ENCODE assay signal across 14 cellular contexts in the genomic region with DNA sequence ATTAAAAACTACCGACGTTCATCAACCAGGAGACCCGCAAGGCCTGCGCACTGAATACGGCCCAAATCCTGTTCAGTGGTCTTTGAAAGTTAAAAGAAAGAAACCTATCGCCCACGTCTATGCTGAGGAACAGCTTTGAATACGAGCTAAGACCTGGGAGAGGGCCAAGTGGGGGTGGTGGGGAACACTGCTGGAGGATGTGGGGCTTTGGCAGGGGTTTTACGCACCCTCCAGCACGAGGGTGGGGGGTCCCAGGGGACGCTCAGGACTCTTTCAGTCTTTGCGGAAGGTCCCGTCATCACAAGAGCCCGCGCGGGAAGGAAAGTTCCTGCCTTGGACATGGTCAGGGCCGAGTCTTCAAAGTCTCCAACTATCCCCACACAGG. TPM values are rescaled to one million over a fixed set of nuclear protein-coding genes. Genes with fewer than 3 reads are reported as not detected.
A peak's percentile ranks its signal among the peaks of the same experiment; 100 is the strongest.
DNase-seq lines count a peak whose midpoint lies in the region; ATAC-seq and TF ChIP-seq lines count a peak whose summit lies in the region.
"Had no signal": no experiment of that assay in that cellular context is flagged by ENCODE, and none has a peak within 500 bp of the region (broad histone marks: within the 10 kb centered on the region; RNA-seq: fewer than 3 reads in every experiment).

No MANE protein-coding gene starts in this region.

- intact Hi-C loops in CD14-positive monocyte (cut with micrococcal nuclease) = loop anchor here in 1 of 2 donors (10.0 kb wide), 1 partner anchor 340 kb away; no protein-coding TSS in a partner anchor

- H3K4me1 Mint-ChIP-seq in CD14-positive monocyte (peaks cover 45% of the 10 kb centered on the region), endothelial cell (ENCODE audit: unreplicated experiment) (peaks cover 6% of the 10 kb centered on the region)
- peaks cover 20% of the 10 kb centered on the region for H3K4me1 Mint-ChIP-seq in stimulated activated effector memory CD8-positive, alpha-beta T cell treated with anti-CD3 and anti-CD28 coated beads, Interleukin-12 subunit alpha, Interleukin-12 subunit beta, amount 100 ng/mL, for 72 hours

- ATAC-seq in GM19397 (IDR thresholded peaks at IDR 0.05; ENCODE audit: unreplicated experiment) (peak; percentile 37), HG03025 (IDR thresholded peaks at IDR 0.05; ENCODE audit: low FRiP score, unreplicated experiment) (peak; percentile 13)
- ATAC-seq in stimulated activated effector memory CD8-positive, alpha-beta T cell treated with anti-CD3 and anti-CD28 coated beads, Interleukin-12 subunit alpha, Interleukin-12 subunit beta, amount 100 ng/mL, for 72 hours = no peak
- ATAC-seq: A549; activated T-helper 17 cell treated with anti-CD3 and anti-CD28 coated beads, Interleukin-2, amount 50 U/mL, for 72 hours had no signal

- no peaks in the 10 kb centered on the region; the same call in 1 of the 2 replicates for H3K27me3 ChIP-seq in MG63

- H3K9me3 Mint-ChIP-seq in CD14-positive monocyte (peaks cover 0 to 36% (median 22%) of the 10 kb centered on the region in 7 donors), endothelial cell (ENCODE audit: unreplicated experiment) (no peaks in the 10 kb centered on the region)
- H3K9me3 Mint-ChIP-seq in stimulated activated effector memory CD8-positive, alpha-beta T cell treated with anti-CD3 and anti-CD28 coated beads, Interleukin-12 subunit alpha, Interleukin-12 subunit beta, amount 100 ng/mL, for 72 hours = no peaks in the 10 kb centered on the region

- H3K4me3 Mint-ChIP-seq in CD14-positive monocyte (peak overlapping the region; percentile 62 to 88), endothelial cell (ENCODE audit: unreplicated experiment) (peak overlapping the region; percentile 37)
- no peak overlapping the region for H3K4me3 Mint-ChIP-seq in stimulated activated effector memory CD8-positive, alpha-beta T cell treated with anti-CD3 and anti-CD28 coated beads, Interleukin-12 subunit alpha, Interleukin-12 subunit beta, amount 100 ng/mL, for 72 hours
- H3K4me3 Mint-ChIP-seq: activated T-helper 17 cell treated with anti-CD3 and anti-CD28 coated beads, Interleukin-2, amount 50 U/mL, for 72 hours had no signal

- H3K27me3 Mint-ChIP-seq in CD14-positive monocyte (ENCODE audit: low read depth in 3 of 3) (peaks cover 84 to 92% (median 85%) of the 10 kb centered on the region in 3 donors), endothelial cell (ENCODE audit: unreplicated experiment) (peaks cover 9% of the 10 kb centered on the region)

- DNase-seq in CD14-positive monocyte (ENCODE audit: low spot score) = no peak
- no peak for DNase-seq in endothelial cell (ENCODE audit: low spot score)
- DNase-seq in stimulated activated effector memory CD8-positive, alpha-beta T cell treated with anti-CD3 and anti-CD28 coated beads, Interleukin-12 subunit alpha, Interleukin-12 subunit beta, amount 100 ng/mL, for 72 hours (ENCODE audit: low spot score in 2 of 2) = no peak
- no peak for DNase-seq in NCI-H446 treated with DMSO at 0.1 percent for 48 hours (lab: John Stamatoyannopoulos, UW)
- DNase-seq in MG63 = no peak
- DNase-seq in islet precursor cell = no peak
- DNase-seq: caudate nucleus, NCI-H2081, WERI-Rb-1 had no signal

- H3K27ac Mint-ChIP-seq in CD14-positive monocyte (no peak overlapping the region), endothelial cell (ENCODE audit: unreplicated experiment) (no peak overlapping the region)
- H3K27ac Mint-ChIP-seq in stimulated activated effector memory CD8-positive, alpha-beta T cell treated with anti-CD3 and anti-CD28 coated beads, Interleukin-12 subunit alpha, Interleukin-12 subunit beta, amount 100 ng/mL, for 72 hours = no peak overlapping the region
- H3K27ac Mint-ChIP-seq: activated T-helper 17 cell treated with anti-CD3 and anti-CD28 coated beads, Interleukin-2, amount 50 U/mL, for 72 hours had no signal

- peaks cover 26% of the 10 kb centered on the region for H3K36me3 ChIP-seq in MG63

- H3K9me3 ChIP-seq in MG63 = no peaks in the 10 kb centered on the region
- H3K9me3 ChIP-seq: A549 had no signal

- H3K4me3 ChIP-seq in MG63 = no peak overlapping the region
- H3K4me3 ChIP-seq: A549 had no signal

- H3K36me3 Mint-ChIP-seq in CD14-positive monocyte = peaks cover 0 to 15% of the 10 kb centered on the region in 2 donors
- no peaks in the 10 kb centered on the region for H3K36me3 Mint-ChIP-seq in endothelial cell (ENCODE audit: low read depth, unreplicated experiment)
- peaks cover 9% of the 10 kb centered on the region for H3K36me3 Mint-ChIP-seq in stimulated activated effector memory CD8-positive, alpha-beta T cell treated with anti-CD3 and anti-CD28 coated beads, Interleukin-12 subunit alpha, Interleukin-12 subunit beta, amount 100 ng/mL, for 72 hours

- TF ChIP-seq CTCF in CD14-positive monocyte (IDR thresholded peaks at IDR 0.05) (no peak), endothelial cell (IDR thresholded peaks at IDR 0.05; ENCODE audit: unreplicated experiment) (no peak)

RNA-seq across cellular contexts. Expression of a gene that starts 11.3 kb away (rescaled TPM):
- not detected for polyA plus RNA-seq in CD14-positive monocyte
- 0.54 TPM for total RNA-seq in endothelial cell (ENCODE audit: unreplicated experiment)
- 3.3 and 10.9 TPM in 2 replicates for total RNA-seq in MG63 (2014; rRNA removed; shearing (Covaris generic); ENCODE audit: low replicate concordance)
- total RNA-seq: activated T-helper 17 cell treated with anti-CD3 and anti-CD28 coated beads, Interleukin-2, amount 50 U/mL, for 72 hours; mononuclear cell had no signal

RNA-seq across cellular contexts. Expression of a gene that starts 15.0 kb away (rescaled TPM):
- polyA plus RNA-seq in CD14-positive monocyte = 10 to 100 TPM; 15.1 to 31.7 TPM
- total RNA-seq in endothelial cell (ENCODE audit: unreplicated experiment) = 24.7 TPM
- total RNA-seq in MG63 (2014; rRNA removed; shearing (Covaris generic); ENCODE audit: low replicate concordance) = 20.8 and 42.6 TPM in 2 replicates
